ENCODE assay signal across 2 cellular contexts in the genomic region with DNA sequence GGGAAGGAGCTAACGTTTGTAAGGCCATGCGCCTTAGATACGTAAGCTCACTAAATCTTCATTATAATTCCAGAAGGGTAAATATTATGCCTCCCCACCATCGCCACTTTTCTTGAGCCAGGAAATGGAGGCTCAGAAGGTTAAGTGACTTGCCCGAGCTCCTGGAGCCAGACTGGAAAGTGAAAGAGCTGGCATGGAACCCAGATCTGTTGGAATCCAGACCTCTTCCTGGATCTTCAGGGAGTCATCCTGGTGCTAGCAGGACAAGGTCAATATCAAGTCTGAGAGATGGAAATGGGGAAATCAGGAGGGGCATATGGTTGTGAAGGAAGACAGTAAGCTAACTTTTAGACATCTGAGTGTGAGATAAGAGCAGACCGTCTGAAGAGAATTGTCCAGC.
TF ChIP-seq lines count a peak whose summit lies in the region.

No MANE protein-coding gene starts in this region.

TF ChIP-seq in IMR-90, 13 proteins besides CTCF, POLR2A, EP300 and RAD21:
- TF ChIP-seq FOS (IDR thresholded peaks at IDR 0.05; ENCODE audit: low read depth, low read length) (no peak), RCOR1 (IDR thresholded peaks at IDR 0.05; ENCODE audit: insufficient replicate concordance, low read length) (no peak), NFE2L2 (IDR thresholded peaks at IDR 0.05; ENCODE audit: low read depth, low read length) (no peak), MAFK (IDR thresholded peaks at IDR 0.05; ENCODE audit: low read depth, low read length) (no peak), MXI1 (IDR thresholded peaks at IDR 0.05; ENCODE audit: borderline replicate concordance, low read depth, low read length) (no peak), SMC3 (IDR thresholded peaks at IDR 0.05; ENCODE audit: low read depth, low read length) (no peak), RFX5 (IDR thresholded peaks at IDR 0.05; ENCODE audit: low read depth, low read length) (no peak), MAZ (IDR thresholded peaks at IDR 0.05; ENCODE audit: borderline replicate concordance, low read depth, low read length) (no peak)
- TF ChIP-seq, protein P1, sequence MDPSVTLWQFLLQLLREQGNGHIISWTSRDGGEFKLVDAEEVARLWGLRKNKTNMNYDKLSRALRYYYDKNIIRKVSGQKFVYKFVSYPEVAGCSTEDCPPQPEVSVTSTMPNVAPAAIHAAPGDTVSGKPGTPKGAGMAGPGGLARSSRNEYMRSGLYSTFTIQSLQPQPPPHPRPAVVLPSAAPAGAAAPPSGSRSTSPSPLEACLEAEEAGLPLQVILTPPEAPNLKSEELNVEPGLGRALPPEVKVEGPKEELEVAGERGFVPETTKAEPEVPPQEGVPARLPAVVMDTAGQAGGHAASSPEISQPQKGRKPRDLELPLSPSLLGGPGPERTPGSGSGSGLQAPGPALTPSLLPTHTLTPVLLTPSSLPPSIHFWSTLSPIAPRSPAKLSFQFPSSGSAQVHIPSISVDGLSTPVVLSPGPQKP (IDR thresholded peaks at IDR 0.05; ENCODE audit: borderline replicate concordance, low read depth, low read length), result no peak

TF ChIP-seq in HEK293T, 16 proteins besides CTCF, POLR2A, EP300 and RAD21:
- no peak for TF ChIP-seq CTBP1 (IDR thresholded peaks at IDR 0.05; ENCODE audit: borderline replicate concordance)
- no peak for TF ChIP-seq FOXM1 (IDR thresholded peaks at IDR 0.05; ENCODE audit: borderline replicate concordance)
